Comparison of ENCODE assay signal across 7 cellular contexts in the genomic region with DNA sequence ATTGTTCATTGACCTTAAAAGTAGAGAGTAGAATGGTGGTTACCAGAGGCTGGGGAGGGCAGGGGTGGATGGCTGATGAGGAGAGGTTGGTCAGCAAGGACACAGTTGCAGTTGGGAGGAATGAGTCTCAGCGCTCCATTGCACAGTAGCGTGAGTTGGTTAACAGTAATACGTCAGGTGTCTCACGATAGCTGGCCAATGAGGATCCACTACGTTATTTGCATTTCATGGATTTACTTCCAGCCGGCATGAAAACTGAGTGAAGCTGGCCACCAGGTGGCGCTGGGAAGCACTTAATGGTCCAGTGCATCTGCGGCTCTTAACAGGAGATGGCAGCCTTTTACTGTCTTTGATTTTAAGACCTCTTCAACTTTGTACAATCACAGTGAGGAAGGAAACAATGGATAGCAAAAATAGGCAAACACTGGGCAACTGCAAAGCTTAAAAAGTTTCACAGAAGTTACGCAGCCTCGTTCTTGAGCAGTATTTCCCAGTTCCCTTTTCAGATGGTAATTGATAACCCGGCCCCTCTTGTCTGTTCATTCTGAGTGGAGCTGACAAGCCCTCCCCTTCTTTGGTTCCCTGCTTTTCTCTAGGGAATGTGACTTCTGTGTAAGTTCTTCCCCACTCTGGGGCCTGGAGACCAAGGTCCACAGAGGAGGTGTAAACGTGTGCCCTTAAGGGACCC. TPM values are rescaled to one million over a fixed set of nuclear protein-coding genes. Genes with fewer than 3 reads are reported as not detected.
DNase-seq lines count a peak whose midpoint lies in the region; ATAC-seq and TF ChIP-seq lines count a peak whose summit lies in the region.

No MANE protein-coding gene starts in this region.

- in situ Hi-C loops in GM13977 (cut with MboI; ENCODE audit: low pct_unique_long_range_greater_than_20kb, low sequenced_read_pairs, unreplicated experiment) = loop anchor here (25.0 kb wide), 1 partner anchor 538 kb away; no protein-coding TSS in a partner anchor

- no peak overlapping the region for H3K27ac Mint-ChIP-seq in activated naive CD8-positive, alpha-beta T cell treated with anti-CD3 and anti-CD28 coated beads, Interleukin-2, amount 50 U/mL, for 24 hours

- peak; percentile 99 for TF ChIP-seq CTCF in GM13977 (IDR thresholded peaks at IDR 0.05; ENCODE audit: extremely low read depth, insufficient read depth, missing control alignments)

- H3K4me1 Mint-ChIP-seq in activated naive CD8-positive, alpha-beta T cell treated with anti-CD3 and anti-CD28 coated beads, Interleukin-2, amount 50 U/mL, for 24 hours = peaks cover 12% of the 10 kb centered on the region

- no peaks in the 10 kb centered on the region for H3K36me3 Mint-ChIP-seq in activated naive CD8-positive, alpha-beta T cell treated with anti-CD3 and anti-CD28 coated beads, Interleukin-2, amount 50 U/mL, for 24 hours (ENCODE audit: low read depth)

- no peak overlapping the region for H3K4me3 Mint-ChIP-seq in activated naive CD8-positive, alpha-beta T cell treated with anti-CD3 and anti-CD28 coated beads, Interleukin-2, amount 50 U/mL, for 24 hours

- peak; percentile 73 for DNase-seq in GM13977 (ENCODE audit: low spot score)
- peak; percentile 91 for DNase-seq in NCI-H146 (lab: John Stamatoyannopoulos, UW)
- peak; percentile 88 for DNase-seq in SW480 (ENCODE audit: low spot score)
- DNase-seq in activated naive CD8-positive, alpha-beta T cell treated with anti-CD3 and anti-CD28 coated beads, Interleukin-2, amount 50 U/mL, for 24 hours = peak; percentile 88
- DNase-seq in left cardiac atrium = peak; percentile 92
- DNase-seq in renal cortical epithelial cell (ENCODE audit: low read depth) = peak; percentile 93

- no peaks in the 10 kb centered on the region for H3K27me3 Mint-ChIP-seq in activated naive CD8-positive, alpha-beta T cell treated with anti-CD3 and anti-CD28 coated beads, Interleukin-2, amount 50 U/mL, for 24 hours

- intact Hi-C loops in left cardiac atrium (cut with DNase I) = loop anchor here (1.0 to 10.0 kb wide), 7 partner anchors 135 to 583 kb away; a partner anchor contains a TSS

- peak; percentile 86 for ATAC-seq in HG02884 (IDR thresholded peaks at IDR 0.05; ENCODE audit: unreplicated experiment)
- peak; percentile 83 for ATAC-seq in activated naive CD8-positive, alpha-beta T cell treated with anti-CD3 and anti-CD28 coated beads, Interleukin-2, amount 50 U/mL, for 24 hours
- peak; percentile 88 to 92 for ATAC-seq in left cardiac atrium

- no peaks in the 10 kb centered on the region for H3K9me3 Mint-ChIP-seq in activated naive CD8-positive, alpha-beta T cell treated with anti-CD3 and anti-CD28 coated beads, Interleukin-2, amount 50 U/mL, for 24 hours

RNA-seq across cellular contexts. Expression of a gene that starts 23.7 kb away (rescaled TPM):
- total RNA-seq in left cardiac atrium = 1 to 10 TPM; 7.5 to 8.4 TPM
- total RNA-seq in renal cortical epithelial cell = 5.4 and 6.0 TPM in 2 replicates

Comparison
In these comparisons a context has a peak if more than half of its experiments do, and no peak if none do; other contexts are left out.
1. Peak in every context shown above with its lines: DNase-seq and ATAC-seq.